ENCODE assay signal across 17 cellular contexts in genomic region chr2:220127311-220127710, GRCh38.
"Had no signal": no experiment of that assay in that cellular context is flagged by ENCODE, and none has a peak within 500 bp of the region (broad histone marks: within the 10 kb centered on the region; RNA-seq: fewer than 3 reads in every experiment).

No MANE protein-coding gene starts in this region.

- H3K27ac ChIP-seq: colonic mucosa, lower lobe of right lung, psoas muscle, stomach, testis had no signal

- DNase-seq: activated CD4-positive, alpha-beta T cell treated with anti-CD3 and anti-CD28 coated beads for 4 hours; activated CD8-positive, alpha-beta T cell treated with anti-CD3 and anti-CD28 coated beads for 36 hours; activated gamma-delta T cell; activated T-cell treated with anti-CD3 and anti-CD28 coated beads, Interleukin-2, amount 50 U/mL, for 72 hours; amniotic stem cell; central memory CD4-positive, alpha-beta T cell; colonic mucosa; left cardiac atrium; lower lobe of right lung; midbrain; psoas muscle; stimulated activated CD4-positive, alpha-beta T cell treated with anti-CD3 and anti-CD28 coated beads, Interleukin-2, amount 100 ng/mL, for 24 hours; stomach; testis had no signal

- H3K9me3 ChIP-seq: colonic mucosa, lower lobe of right lung, psoas muscle, testis had no signal

- H3K9me3 Mint-ChIP-seq: activated CD8-positive, alpha-beta T cell treated with anti-CD3 and anti-CD28 coated beads for 36 hours had no signal

- H3K27me3 ChIP-seq: colonic mucosa, stomach, testis had no signal

- ATAC-seq: activated CD8-positive, alpha-beta T cell treated with anti-CD3 and anti-CD28 coated beads for 36 hours; activated T-cell treated with anti-CD3 and anti-CD28 coated beads, Interleukin-2, amount 50 U/mL, for 72 hours; left cardiac atrium; lower lobe of right lung; psoas muscle; sciatic nerve had no signal

- H3K36me3 ChIP-seq: colonic mucosa, lower lobe of right lung, stomach had no signal

- H3K4me1 ChIP-seq: colonic mucosa, lower lobe of right lung, psoas muscle, stomach, testis had no signal

- H3K27ac Mint-ChIP-seq: activated CD8-positive, alpha-beta T cell treated with anti-CD3 and anti-CD28 coated beads for 36 hours; activated naive CD8-positive, alpha-beta T cell; activated T-cell treated with anti-CD3 and anti-CD28 coated beads, Interleukin-2, amount 50 U/mL, for 72 hours; T-helper 1 cell treated with Interleukin-12 subunit alpha and Interleukin-12 subunit beta and Interleukin-4 antibody, amounts not matched to agents 30 μg/mL and 1 μg/mL, for 36 hours had no signal

- H3K4me3 ChIP-seq: colonic mucosa, lower lobe of right lung, psoas muscle, stomach, testis had no signal

- H3K27me3 Mint-ChIP-seq: activated naive CD8-positive, alpha-beta T cell had no signal

- H3K4me3 Mint-ChIP-seq: activated CD8-positive, alpha-beta T cell treated with anti-CD3 and anti-CD28 coated beads for 36 hours; activated naive CD8-positive, alpha-beta T cell; activated T-cell treated with anti-CD3 and anti-CD28 coated beads, Interleukin-2, amount 50 U/mL, for 72 hours; T-helper 1 cell treated with Interleukin-12 subunit alpha and Interleukin-12 subunit beta and Interleukin-4 antibody, amounts not matched to agents 30 μg/mL and 1 μg/mL, for 36 hours had no signal

- H3K36me3 Mint-ChIP-seq: activated naive CD8-positive, alpha-beta T cell had no signal
